Comparison of ENCODE assay signal across 11 cellular contexts in genomic region chr2:119487434-119488244, GRCh38. TPM values are rescaled to one million over a fixed set of nuclear protein-coding genes. Genes with fewer than 3 reads are reported as not detected.
DNase-seq lines count a peak whose midpoint lies in the region; ATAC-seq and TF ChIP-seq lines count a peak whose summit lies in the region.
"Had no signal": no experiment of that assay in that cellular context is flagged by ENCODE, and none has a peak within 500 bp of the region (broad histone marks: within the 10 kb centered on the region; RNA-seq: fewer than 3 reads in every experiment).

No MANE protein-coding gene starts in this region.

- no peaks in the 10 kb centered on the region for H3K36me3 Mint-ChIP-seq in activated CD4-positive, alpha-beta T cell treated with anti-CD3 and anti-CD28 coated beads for 36 hours (ENCODE audit: low read depth)
- no peaks in the 10 kb centered on the region for H3K36me3 Mint-ChIP-seq in activated CD8-positive, alpha-beta T cell treated with anti-CD3 and anti-CD28 coated beads for 36 hours (ENCODE audit: low read depth)
- H3K36me3 Mint-ChIP-seq: activated naive CD8-positive, alpha-beta T cell had no signal

- H3K27ac ChIP-seq in left lung = peak overlapping the region; percentile 29 to 65

- peak; percentile 74 for ATAC-seq in GM21390 (IDR thresholded peaks at IDR 0.05; ENCODE audit: unreplicated experiment)
- peak; percentile 85 for ATAC-seq in HG03432 (IDR thresholded peaks at IDR 0.05; ENCODE audit: unreplicated experiment)
- peak; percentile 75 for ATAC-seq in left lung
- no peak for ATAC-seq in activated CD4-positive, alpha-beta T cell treated with anti-CD3 and anti-CD28 coated beads for 36 hours
- no peak for ATAC-seq in activated CD8-positive, alpha-beta T cell treated with anti-CD3 and anti-CD28 coated beads for 36 hours

- H3K4me1 ChIP-seq in left lung = peaks cover 12 to 17% of the 10 kb centered on the region in 2 donors

- H3K4me3 Mint-ChIP-seq in activated CD4-positive, alpha-beta T cell treated with anti-CD3 and anti-CD28 coated beads for 36 hours = no peak overlapping the region
- no peak overlapping the region for H3K4me3 Mint-ChIP-seq in activated CD8-positive, alpha-beta T cell treated with anti-CD3 and anti-CD28 coated beads for 36 hours
- H3K4me3 Mint-ChIP-seq: activated naive CD8-positive, alpha-beta T cell; stimulated activated naive CD8-positive, alpha-beta T cell treated with anti-CD3 and anti-CD28 coated beads, Interleukin-15, Interleukin-2, amounts not matched to agents 100 ng/mL and 50 ng/mL, for 24 hours had no signal

- CTCF ChIA-PET in activated CD4-positive, alpha-beta T cell treated with anti-CD3 and anti-CD28 coated beads for 36 hours (lab: Charles Lee) = interaction anchor here (0.7 to 2.6 kb wide), 3 partner anchors 11 to 1199 kb away, joined by 3 to 6 read pairs (median 3); no protein-coding TSS in a partner anchor
- CTCF ChIA-PET in activated CD8-positive, alpha-beta T cell treated with anti-CD3 and anti-CD28 coated beads for 36 hours (lab: Charles Lee) = interaction anchor here (1.0 to 2.1 kb wide), 2 partner anchors 11 to 13 kb away, joined by 3 to 9 read pairs; no protein-coding TSS in a partner anchor
- CTCF ChIA-PET in HEK293T (lab: Yijun Ruan, JAX) = interaction anchor here (1.7 kb wide), 1 partner anchor 11 kb away, joined by 5 read pairs; no protein-coding TSS in a partner anchor

- intact Hi-C loops in left lung (cut with DNase I) = no loop called here
- intact Hi-C loops in activated CD4-positive, alpha-beta T cell treated with anti-CD3 and anti-CD28 coated beads for 36 hours (cut with DNase I, micrococcal nuclease) = no loop called here
- intact Hi-C loops in activated CD8-positive, alpha-beta T cell treated with anti-CD3 and anti-CD28 coated beads for 36 hours (cut with micrococcal nuclease) = no loop called here

- in situ Hi-C loops in Caki2 (cut with HindIII; ENCODE audit: low pct_unique_long_range_greater_than_20kb, low sequenced_read_pairs) = no loop called here

- no peaks in the 10 kb centered on the region for H3K9me3 ChIP-seq in left lung

- no peak overlapping the region for H3K4me3 ChIP-seq in left lung

- no peaks in the 10 kb centered on the region for H3K27me3 ChIP-seq in left lung

- no peaks in the 10 kb centered on the region for H3K36me3 ChIP-seq in left lung

- H3K9me3 Mint-ChIP-seq in activated CD4-positive, alpha-beta T cell treated with anti-CD3 and anti-CD28 coated beads for 36 hours (ENCODE audit: low read depth) = no peaks in the 10 kb centered on the region
- no peaks in the 10 kb centered on the region for H3K9me3 Mint-ChIP-seq in activated CD8-positive, alpha-beta T cell treated with anti-CD3 and anti-CD28 coated beads for 36 hours
- H3K9me3 Mint-ChIP-seq: stimulated activated naive CD8-positive, alpha-beta T cell treated with anti-CD3 and anti-CD28 coated beads, Interleukin-15, Interleukin-2, amounts not matched to agents 100 ng/mL and 50 ng/mL, for 24 hours had no signal

- no peaks in the 10 kb centered on the region for H3K4me1 Mint-ChIP-seq in activated CD4-positive, alpha-beta T cell treated with anti-CD3 and anti-CD28 coated beads for 36 hours
- no peaks in the 10 kb centered on the region for H3K4me1 Mint-ChIP-seq in activated CD8-positive, alpha-beta T cell treated with anti-CD3 and anti-CD28 coated beads for 36 hours (ENCODE audit: low read depth)

- H3K27ac Mint-ChIP-seq in activated CD4-positive, alpha-beta T cell treated with anti-CD3 and anti-CD28 coated beads for 36 hours = no peak overlapping the region
- H3K27ac Mint-ChIP-seq in activated CD8-positive, alpha-beta T cell treated with anti-CD3 and anti-CD28 coated beads for 36 hours = no peak overlapping the region
- H3K27ac Mint-ChIP-seq: activated naive CD8-positive, alpha-beta T cell; stimulated activated naive CD8-positive, alpha-beta T cell treated with anti-CD3 and anti-CD28 coated beads, Interleukin-15, Interleukin-2, amounts not matched to agents 100 ng/mL and 50 ng/mL, for 24 hours had no signal

- peak; percentile 86 for DNase-seq in Caki2 (ENCODE audit: low read depth)
- DNase-seq in left lung = peak; percentile 74 to 75
- no peak for DNase-seq in activated CD4-positive, alpha-beta T cell treated with anti-CD3 and anti-CD28 coated beads for 36 hours
- no peak for DNase-seq in NCI-H187 treated with DMSO at 0.1 percent for 48 hours (lab: John Stamatoyannopoulos, UW)
- no peak for DNase-seq in activated CD8-positive, alpha-beta T cell treated with anti-CD3 and anti-CD28 coated beads for 36 hours
- no peak for DNase-seq in HEK293T (ENCODE audit: extremely low spot score)

- POLR2A ChIA-PET in activated CD4-positive, alpha-beta T cell treated with anti-CD3 and anti-CD28 coated beads for 36 hours (lab: Charles Lee) = no interaction called here
- POLR2A ChIA-PET in activated CD8-positive, alpha-beta T cell treated with anti-CD3 and anti-CD28 coated beads for 36 hours (lab: Charles Lee) = no interaction called here
- POLR2A ChIA-PET in HEK293T (lab: Yijun Ruan, JAX) = no interaction called here

- H3K27me3 Mint-ChIP-seq in activated CD4-positive, alpha-beta T cell treated with anti-CD3 and anti-CD28 coated beads for 36 hours = peaks cover 12% of the 10 kb centered on the region
- no peaks in the 10 kb centered on the region for H3K27me3 Mint-ChIP-seq in activated CD8-positive, alpha-beta T cell treated with anti-CD3 and anti-CD28 coated beads for 36 hours

- no peak for TF ChIP-seq CTCF in left lung (IDR thresholded peaks at IDR 0.05)
- TF ChIP-seq CTCF in activated CD8-positive, alpha-beta T cell treated with anti-CD3 and anti-CD28 coated beads for 36 hours (IDR thresholded peaks at IDR 0.05) = no peak

TF ChIP-seq in HEK293T, 16 proteins besides CTCF, POLR2A, EP300 and RAD21:
- no peak for TF ChIP-seq FOXA1 (IDR thresholded peaks at IDR 0.05)
- TF ChIP-seq CTBP1 (IDR thresholded peaks at IDR 0.05; ENCODE audit: borderline replicate concordance) = no peak
- no peak for TF ChIP-seq BHLHE40 (IDR thresholded peaks at IDR 0.05; ENCODE audit: borderline replicate concordance)
- no peak for TF ChIP-seq NFRKB (IDR thresholded peaks at IDR 0.05)
- no peak for TF ChIP-seq TARDBP (IDR thresholded peaks at IDR 0.05)
- no peak for TF ChIP-seq HDGF (IDR thresholded peaks at IDR 0.05; ENCODE audit: borderline replicate concordance)
- no peak for TF ChIP-seq FOXM1 (IDR thresholded peaks at IDR 0.05; ENCODE audit: borderline replicate concordance)
- no peak for TF ChIP-seq PKNOX1 (IDR thresholded peaks at IDR 0.05)
- no peak for TF ChIP-seq ELF4 (IDR thresholded peaks at IDR 0.05)
- TF ChIP-seq ARNT (IDR thresholded peaks at IDR 0.05) = no peak
- no peak for TF ChIP-seq SP1 (IDR thresholded peaks at IDR 0.05)
- no peak for TF ChIP-seq SUZ12 (IDR thresholded peaks at IDR 0.05)
- TF ChIP-seq L3MBTL2 (conservative IDR thresholded peaks at IDR 0.05) = no peak
- TF ChIP-seq FOXK2 (IDR thresholded peaks at IDR 0.05) = no peak
- TF ChIP-seq LEF1 (IDR thresholded peaks at IDR 0.05; ENCODE audit: borderline replicate concordance) = no peak

RNA-seq across cellular contexts. Expression of gene SCTR, which starts 36.6 kb away (rescaled TPM):
- total RNA-seq in Caki2 (2014; rRNA removed; shearing (Covaris generic); ENCODE audit: low replicate concordance) = not detected in 2 replicates
- 10 to 100 TPM; 10.1 to 13.7 TPM for total RNA-seq in left lung
- total RNA-seq in activated CD4-positive, alpha-beta T cell treated with anti-CD3 and anti-CD28 coated beads for 36 hours = not detected
- total RNA-seq in activated CD8-positive, alpha-beta T cell treated with anti-CD3 and anti-CD28 coated beads for 36 hours = not detected
- total RNA-seq: T-helper 2 cell treated with Interferon-gamma antibody and Interleukin-4, amounts not matched to agents 100 ng/mL and 5 ng/mL, for 36 hours had no signal

RNA-seq across cellular contexts. Expression of gene TMEM37, which starts 56.0 kb away (rescaled TPM):
- 0.10 and 3.5 TPM in 2 replicates for total RNA-seq in Caki2 (2014; rRNA removed; shearing (Covaris generic); ENCODE audit: low replicate concordance)
- total RNA-seq in left lung = 10 to 100 TPM; 15.3 to 31.2 TPM
- not detected for total RNA-seq in activated CD4-positive, alpha-beta T cell treated with anti-CD3 and anti-CD28 coated beads for 36 hours
- total RNA-seq in activated CD8-positive, alpha-beta T cell treated with anti-CD3 and anti-CD28 coated beads for 36 hours = not detected
- total RNA-seq: T-helper 2 cell treated with Interferon-gamma antibody and Interleukin-4, amounts not matched to agents 100 ng/mL and 5 ng/mL, for 36 hours had no signal

RNA-seq across cellular contexts. Expression of gene CFAP221, which starts 56.6 kb away (rescaled TPM):
- total RNA-seq in Caki2 (2014; rRNA removed; shearing (Covaris generic); ENCODE audit: low replicate concordance) = 1.6 and 2.4 TPM in 2 replicates
- total RNA-seq in left lung = 10 to 100 TPM; 20.0 to 20.8 TPM
- not detected for total RNA-seq in activated CD4-positive, alpha-beta T cell treated with anti-CD3 and anti-CD28 coated beads for 36 hours
- total RNA-seq in activated CD8-positive, alpha-beta T cell treated with anti-CD3 and anti-CD28 coated beads for 36 hours = not detected
- total RNA-seq: T-helper 2 cell treated with Interferon-gamma antibody and Interleukin-4, amounts not matched to agents 100 ng/mL and 5 ng/mL, for 36 hours had no signal

Comparison
In these comparisons a context has a peak if more than half of its experiments do, and no peak if none do; other contexts are left out.
1. DNase-seq: peak in Caki2 (single experiment) and left lung (2 of 2); none in activated CD4-positive, alpha-beta T cell treated with anti-CD3 and anti-CD28 coated beads for 36 hours (single experiment), NCI-H187 treated with DMSO at 0.1 percent for 48 hours (single experiment), activated CD8-positive, alpha-beta T cell treated with anti-CD3 and anti-CD28 coated beads for 36 hours (single experiment) and HEK293T (single experiment).
2. ATAC-seq: peak in GM21390 (single experiment), HG03432 (single experiment) and left lung (single experiment); none in activated CD4-positive, alpha-beta T cell treated with anti-CD3 and anti-CD28 coated beads for 36 hours (single experiment) and activated CD8-positive, alpha-beta T cell treated with anti-CD3 and anti-CD28 coated beads for 36 hours (single experiment).
3. RNA of gene SCTR, which starts 36.6 kb away (total RNA-seq): 10.1 to 13.7 TPM in left lung; not detected in activated CD4-positive, alpha-beta T cell treated with anti-CD3 and anti-CD28 coated beads for 36 hours, not detected in Caki2 and not detected in activated CD8-positive, alpha-beta T cell treated with anti-CD3 and anti-CD28 coated beads for 36 hours; every median in the first group is over 4 times any median in the second.